In the genomic region with DNA sequence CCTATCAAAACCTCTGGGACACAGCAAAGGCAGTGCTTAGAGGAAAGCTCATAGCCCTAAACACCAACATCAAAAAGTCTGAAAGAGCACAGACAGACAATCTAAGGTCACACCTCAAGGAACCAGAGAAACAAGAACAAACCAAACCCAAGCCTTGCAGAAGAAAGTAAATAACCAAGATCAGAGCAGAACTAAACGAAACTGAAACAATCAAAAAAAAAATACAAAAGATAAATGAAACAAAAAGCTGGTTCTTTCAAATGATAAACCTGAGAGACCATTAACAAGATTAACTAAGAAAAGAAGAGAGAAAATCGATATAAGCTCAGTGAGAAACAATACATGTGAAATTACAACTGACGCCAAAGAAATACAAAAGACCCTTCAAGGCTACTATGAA, we compare ENCODE assay signal across 18 cellular contexts. TPM values are rescaled to one million over a fixed set of nuclear protein-coding genes. Genes with fewer than 3 reads are reported as not detected.
DNase-seq lines count a peak whose midpoint lies in the region; ATAC-seq lines count a peak whose summit lies in the region.
"Had no signal": no experiment of that assay in that cellular context is flagged by ENCODE, and none has a peak within 500 bp of the region (broad histone marks: within the 10 kb centered on the region; RNA-seq: fewer than 3 reads in every experiment).

No MANE protein-coding gene starts in this region.

- CTCF ChIA-PET in CD8-positive, alpha-beta memory T cell (lab: Charles Lee) = no interaction called here
- CTCF ChIA-PET in activated CD4-positive, alpha-beta memory T cell treated with anti-CD3 and anti-CD28 coated beads for 36 hours (lab: Charles Lee) = interaction anchor here (0.6 kb wide), 1 partner anchor 148 kb away, joined by 3 read pairs; no protein-coding TSS in a partner anchor

- H3K4me3 Mint-ChIP-seq in CD4-positive, CD25-positive, alpha-beta regulatory T cell = peak overlapping the region; percentile 32 to 81 (median 43)
- H3K4me3 Mint-ChIP-seq in CD8-positive, alpha-beta memory T cell = peak overlapping the region; percentile 2 to 44 (median 13)
- no peak overlapping the region for H3K4me3 Mint-ChIP-seq in activated CD4-positive, alpha-beta memory T cell treated with anti-CD3 and anti-CD28 coated beads for 36 hours
- peak overlapping the region; percentile 28 for H3K4me3 Mint-ChIP-seq in central memory CD8-positive, alpha-beta T cell
- H3K4me3 Mint-ChIP-seq: H9; stimulated activated naive B cell treated with anti-CD40 and anti-IgM and Interleukin-4, amounts not matched to agents 10 μg/mL and 1 μg/mL and 100 μg/mL, for 72 hours had no signal

- H3K36me3 ChIP-seq in CD4-positive, CD25-positive, alpha-beta regulatory T cell (ENCODE audit: control insufficient read depth, insufficient read depth, low read length) = no peaks in the 10 kb centered on the region
- H3K36me3 ChIP-seq in CD8-positive, alpha-beta memory T cell (ENCODE audit: insufficient read depth, low read length) = no peaks in the 10 kb centered on the region
- H3K36me3 ChIP-seq: prostate gland, thyroid gland had no signal

- H3K9me3 ChIP-seq in CD4-positive, CD25-positive, alpha-beta regulatory T cell (ENCODE audit: control insufficient read depth in 2 of 2, low read length in 2 of 2) = no peaks in the 10 kb centered on the region
- no peaks in the 10 kb centered on the region for H3K9me3 ChIP-seq in CD8-positive, alpha-beta memory T cell (ENCODE audit: low read length)
- H3K9me3 ChIP-seq: prostate gland, thyroid gland had no signal

- H3K27ac ChIP-seq in CD4-positive, CD25-positive, alpha-beta regulatory T cell (ENCODE audit: insufficient read depth, low read length, poor library complexity, severe bottlenecking) = peak overlapping the region; percentile 33
- no peak overlapping the region for H3K27ac ChIP-seq in CD8-positive, alpha-beta memory T cell (ENCODE audit: low read depth, low read length)
- H3K27ac ChIP-seq: hepatocyte, prostate gland, RWPE1, thyroid gland had no signal

- peak overlapping the region; percentile 1 to 10 (median 5) for H3K27ac Mint-ChIP-seq in CD4-positive, CD25-positive, alpha-beta regulatory T cell
- peak overlapping the region; percentile 2 to 84 (median 40) for H3K27ac Mint-ChIP-seq in CD8-positive, alpha-beta memory T cell
- H3K27ac Mint-ChIP-seq in activated CD4-positive, alpha-beta memory T cell treated with anti-CD3 and anti-CD28 coated beads for 36 hours = peak overlapping the region; percentile 1
- H3K27ac Mint-ChIP-seq in central memory CD8-positive, alpha-beta T cell (ENCODE audit: low read depth) = peak overlapping the region; percentile 30
- H3K27ac Mint-ChIP-seq: stimulated activated naive B cell treated with anti-CD40 and anti-IgM and Interleukin-4, amounts not matched to agents 10 μg/mL and 1 μg/mL and 100 μg/mL, for 72 hours had no signal

- peaks cover 5% of the 10 kb centered on the region for H3K27me3 Mint-ChIP-seq in CD4-positive, CD25-positive, alpha-beta regulatory T cell
- peaks cover 0 to 2% of the 10 kb centered on the region in 2 donors for H3K27me3 Mint-ChIP-seq in CD8-positive, alpha-beta memory T cell
- no peaks in the 10 kb centered on the region for H3K27me3 Mint-ChIP-seq in activated CD4-positive, alpha-beta memory T cell treated with anti-CD3 and anti-CD28 coated beads for 36 hours
- H3K27me3 Mint-ChIP-seq in central memory CD8-positive, alpha-beta T cell = no peaks in the 10 kb centered on the region
- H3K27me3 Mint-ChIP-seq: stimulated activated naive B cell treated with anti-CD40 and anti-IgM and Interleukin-4, amounts not matched to agents 10 μg/mL and 1 μg/mL and 100 μg/mL, for 72 hours had no signal

- no peaks in the 10 kb centered on the region for H3K36me3 Mint-ChIP-seq in CD4-positive, CD25-positive, alpha-beta regulatory T cell
- H3K36me3 Mint-ChIP-seq in CD8-positive, alpha-beta memory T cell = peaks cover 0 to 2% (median 0%) of the 10 kb centered on the region in 3 donors
- H3K36me3 Mint-ChIP-seq in activated CD4-positive, alpha-beta memory T cell treated with anti-CD3 and anti-CD28 coated beads for 36 hours = no peaks in the 10 kb centered on the region
- no peaks in the 10 kb centered on the region for H3K36me3 Mint-ChIP-seq in central memory CD8-positive, alpha-beta T cell (ENCODE audit: insufficient read depth)

- no peak for ATAC-seq in CD4-positive, CD25-positive, alpha-beta regulatory T cell (ENCODE audit: low read depth in 2 of 2)
- no peak for ATAC-seq in central memory CD8-positive, alpha-beta T cell (replicated peaks; ENCODE audit: extremely low read depth, poor library complexity, severe bottlenecking)
- ATAC-seq in GM21619 (IDR thresholded peaks at IDR 0.05; ENCODE audit: unreplicated experiment) = no peak
- no peak for ATAC-seq in HG02763 (IDR thresholded peaks at IDR 0.05; ENCODE audit: unreplicated experiment)
- ATAC-seq: stimulated activated naive B cell treated with anti-CD40 and anti-IgM and Interleukin-4, amounts not matched to agents 10 μg/mL and 1 μg/mL and 100 μg/mL, for 72 hours had no signal

- H3K4me1 ChIP-seq in CD4-positive, CD25-positive, alpha-beta regulatory T cell (ENCODE audit: control insufficient read depth, insufficient read depth, low read length, poor library complexity, severe bottlenecking) = peaks cover 9% of the 10 kb centered on the region
- peaks cover 15% of the 10 kb centered on the region for H3K4me1 ChIP-seq in CD8-positive, alpha-beta memory T cell (ENCODE audit: insufficient read depth, low read length)
- H3K4me1 ChIP-seq: prostate gland, thyroid gland had no signal

- peak overlapping the region; percentile 61 for H3K4me3 ChIP-seq in CD4-positive, CD25-positive, alpha-beta regulatory T cell (ENCODE audit: low read depth, low read length)
- no peak overlapping the region for H3K4me3 ChIP-seq in CD8-positive, alpha-beta memory T cell (ENCODE audit: low read length)
- H3K4me3 ChIP-seq: hepatocyte, prostate gland, thyroid gland had no signal

- peaks cover 19 to 43% (median 32%) of the 10 kb centered on the region in 4 donors for H3K4me1 Mint-ChIP-seq in CD4-positive, CD25-positive, alpha-beta regulatory T cell
- peaks cover 20 to 44% (median 33%) of the 10 kb centered on the region in 3 donors for H3K4me1 Mint-ChIP-seq in CD8-positive, alpha-beta memory T cell
- peaks cover 26% of the 10 kb centered on the region for H3K4me1 Mint-ChIP-seq in activated CD4-positive, alpha-beta memory T cell treated with anti-CD3 and anti-CD28 coated beads for 36 hours (ENCODE audit: low read depth)
- H3K4me1 Mint-ChIP-seq in central memory CD8-positive, alpha-beta T cell = peaks cover 27% of the 10 kb centered on the region

- no peaks in the 10 kb centered on the region for H3K27me3 ChIP-seq in CD4-positive, CD25-positive, alpha-beta regulatory T cell (ENCODE audit: control insufficient read depth, insufficient read depth, low read length)
- H3K27me3 ChIP-seq in CD8-positive, alpha-beta memory T cell (ENCODE audit: insufficient read depth, low read length, poor library complexity, severe bottlenecking) = no peaks in the 10 kb centered on the region
- H3K27me3 ChIP-seq: hepatocyte, thyroid gland had no signal

- H3K9me3 Mint-ChIP-seq in CD4-positive, CD25-positive, alpha-beta regulatory T cell = peaks cover 0 to 2% (median 0%) of the 10 kb centered on the region in 7 donors
- peaks cover 0 to 3% (median 0%) of the 10 kb centered on the region in 5 donors for H3K9me3 Mint-ChIP-seq in CD8-positive, alpha-beta memory T cell
- peaks cover 4% of the 10 kb centered on the region for H3K9me3 Mint-ChIP-seq in activated CD4-positive, alpha-beta memory T cell treated with anti-CD3 and anti-CD28 coated beads for 36 hours
- no peaks in the 10 kb centered on the region for H3K9me3 Mint-ChIP-seq in central memory CD8-positive, alpha-beta T cell

- DNase-seq in CD4-positive, CD25-positive, alpha-beta regulatory T cell = peak in 2 of 3 donors; percentile 44 to 71
- peak in 2 of 5 donors; percentile 23 to 31 for DNase-seq in CD8-positive, alpha-beta memory T cell
- DNase-seq in activated CD4-positive, alpha-beta memory T cell treated with anti-CD3 and anti-CD28 coated beads for 36 hours = no peak
- no peak for DNase-seq in central memory CD8-positive, alpha-beta T cell (ENCODE audit: low spot score in 2 of 2)
- no peak for DNase-seq in NCI-H2107 treated with DMSO at 0.1 percent for 48 hours (lab: John Stamatoyannopoulos, UW; ENCODE audit: unreplicated experiment)
- DNase-seq: DMS79; foreskin melanocyte; H9; Kasumi-1; NCI-H1092; NCI-H2029 treated with DMSO at 0.1 percent for 48 hours; stimulated activated naive B cell treated with anti-CD40 and anti-IgM and Interleukin-4, amounts not matched to agents 10 μg/mL and 1 μg/mL and 100 μg/mL, for 72 hours; thyroid gland had no signal

- intact Hi-C loops in activated CD4-positive, alpha-beta memory T cell treated with anti-CD3 and anti-CD28 coated beads for 36 hours (cut with micrococcal nuclease) = loop anchor here (10.0 kb wide), 1 partner anchor 421 kb away; no protein-coding TSS in a partner anchor

- POLR2A ChIA-PET in CD8-positive, alpha-beta memory T cell (lab: Charles Lee) = no interaction called here
- POLR2A ChIA-PET in activated CD4-positive, alpha-beta memory T cell treated with anti-CD3 and anti-CD28 coated beads for 36 hours (lab: Charles Lee) = no interaction called here

RNA-seq across cellular contexts. Expression of gene RUNX2, which starts 34.8 kb away (rescaled TPM):
- 30.0 TPM for total RNA-seq in CD4-positive, CD25-positive, alpha-beta regulatory T cell
- polyA plus RNA-seq in CD4-positive, CD25-positive, alpha-beta regulatory T cell = 1 to 10 TPM; 5.3 to 7.4 (median 5.4) TPM
- total RNA-seq in CD8-positive, alpha-beta memory T cell = 10 to 100 TPM; 25.3 to 25.8 TPM
- polyA plus RNA-seq in CD8-positive, alpha-beta memory T cell = 16.1 TPM
- 10 to 100 TPM; 33.4 to 34.9 TPM for total RNA-seq in activated CD4-positive, alpha-beta memory T cell treated with anti-CD3 and anti-CD28 coated beads for 36 hours

Comparison
In these comparisons a context has a peak if more than half of its experiments do, and no peak if none do; other contexts are left out.
1. DNase-seq: peak in CD4-positive, CD25-positive, alpha-beta regulatory T cell (2 of 3); none in activated CD4-positive, alpha-beta memory T cell treated with anti-CD3 and anti-CD28 coated beads for 36 hours (single experiment), central memory CD8-positive, alpha-beta T cell (0 of 2) and NCI-H2107 treated with DMSO at 0.1 percent for 48 hours (single experiment).
2. Peak in every context shown above with its lines, with median percentiles within 50 percentile points of each other: H3K27ac Mint-ChIP-seq.